ENCODE assay signal across 9 cellular contexts in genomic region chr17:74512624-74513084, GRCh38. TPM values are rescaled to one million over a fixed set of nuclear protein-coding genes. Genes with fewer than 3 reads are reported as not detected.
A peak's percentile ranks its signal among the peaks of the same experiment; 100 is the strongest.
DNase-seq lines count a peak whose midpoint lies in the region; ATAC-seq and TF ChIP-seq lines count a peak whose summit lies in the region.
"Had no signal": no experiment of that assay in that cellular context is flagged by ENCODE, and none has a peak within 500 bp of the region (broad histone marks: within the 10 kb centered on the region; RNA-seq: fewer than 3 reads in every experiment).

No MANE protein-coding gene starts in this region.

- POLR2A ChIA-PET in activated CD4-positive, alpha-beta T cell treated with anti-CD3 and anti-CD28 coated beads, Interleukin-2, amount 10 ng/mL, durations not matched to agents 7 days and 5 days (lab: Charles Lee), result no interaction called here
- POLR2A ChIA-PET in MCF 10A (lab: Yijun Ruan, JAX), result interaction anchor here (0.6 to 1.7 kb wide), 2 partner anchors 8 to 13 kb away, joined by 3 to 5 read pairs; no protein-coding TSS in a partner anchor

- CTCF ChIA-PET in activated CD4-positive, alpha-beta T cell treated with anti-CD3 and anti-CD28 coated beads, Interleukin-2, amount 10 ng/mL, durations not matched to agents 7 days and 5 days (lab: Charles Lee), result interaction anchor here (1.7 kb wide), 1 partner anchor 133 kb away, joined by 5 read pairs; no protein-coding TSS in a partner anchor
- CTCF ChIA-PET in MCF 10A (lab: Yijun Ruan, JAX), result interaction anchor here (0.7 to 1.6 kb wide), 3 partner anchors 13 to 145 kb away, joined by 3 to 4 read pairs (median 4); no protein-coding TSS in a partner anchor

- no TSS peak for BruUV-seq in MCF 10A (replicated peaks; lab: Mats Ljungman, UMichigan)

- H3K27me3 Mint-ChIP-seq in activated CD4-positive, alpha-beta T cell treated with anti-CD3 and anti-CD28 coated beads, Interleukin-2, amount 10 ng/mL, durations not matched to agents 7 days and 5 days, result peaks cover 28% of the 10 kb centered on the region
- H3K27me3 Mint-ChIP-seq in MCF 10A (ENCODE audit: insufficient read depth, unreplicated experiment), result no peaks in the 10 kb centered on the region

- no peak overlapping the region for H3K4me3 Mint-ChIP-seq in activated CD4-positive, alpha-beta T cell treated with anti-CD3 and anti-CD28 coated beads, Interleukin-2, amount 10 ng/mL, durations not matched to agents 7 days and 5 days
- no peak overlapping the region for H3K4me3 Mint-ChIP-seq in MCF 10A (ENCODE audit: unreplicated experiment)

- intact Hi-C loops in MCF 10A (cut with micrococcal nuclease), result no loop called here

- H3K9me3 Mint-ChIP-seq in activated CD4-positive, alpha-beta T cell treated with anti-CD3 and anti-CD28 coated beads, Interleukin-2, amount 10 ng/mL, durations not matched to agents 7 days and 5 days, result peaks cover 16% of the 10 kb centered on the region
- H3K9me3 Mint-ChIP-seq in MCF 10A (ENCODE audit: unreplicated experiment), result peaks cover 9% of the 10 kb centered on the region

- H3K36me3 Mint-ChIP-seq in activated CD4-positive, alpha-beta T cell treated with anti-CD3 and anti-CD28 coated beads, Interleukin-2, amount 10 ng/mL, durations not matched to agents 7 days and 5 days (ENCODE audit: low read depth), result peaks cover 11% of the 10 kb centered on the region
- H3K36me3 Mint-ChIP-seq in MCF 10A (ENCODE audit: insufficient read depth, unreplicated experiment), result peaks cover 19% of the 10 kb centered on the region

- peak; percentile 52 to 66 for DNase-seq in activated CD4-positive, alpha-beta T cell treated with anti-CD3 and anti-CD28 coated beads, Interleukin-2, amount 50 U/mL, for 48 hours
- DNase-seq in activated CD4-positive, alpha-beta T cell treated with anti-CD3 and anti-CD28 coated beads, Interleukin-2, amount 10 ng/mL, durations not matched to agents 7 days and 5 days, result no peak
- DNase-seq in MCF 10A (ENCODE audit: unreplicated experiment) (peak; percentile 68), retina (no peak), DMS 273 (lab: John Stamatoyannopoulos, UW; ENCODE audit: unreplicated experiment) (no peak)
- DNase-seq in stimulated activated CD8-positive, alpha-beta memory T cell treated with anti-CD3 and anti-CD28 coated beads, Interleukin-4, amount 100 ng/mL, for 48 hours, result peak; percentile 72

- no peak for TF ChIP-seq CTCF in MCF 10A (IDR thresholded peaks at IDR 0.05; ENCODE audit: unreplicated experiment)

- no peak overlapping the region for H3K27ac Mint-ChIP-seq in activated CD4-positive, alpha-beta T cell treated with anti-CD3 and anti-CD28 coated beads, Interleukin-2, amount 10 ng/mL, durations not matched to agents 7 days and 5 days
- no peak overlapping the region for H3K27ac Mint-ChIP-seq in MCF 10A (ENCODE audit: low read depth, unreplicated experiment)

- ATAC-seq in HG03460 (IDR thresholded peaks at IDR 0.05; ENCODE audit: unreplicated experiment), result peak; percentile 65
- no peak for ATAC-seq in HG02852 (IDR thresholded peaks at IDR 0.05; ENCODE audit: unreplicated experiment)

- H3K4me1 Mint-ChIP-seq in activated CD4-positive, alpha-beta T cell treated with anti-CD3 and anti-CD28 coated beads, Interleukin-2, amount 10 ng/mL, durations not matched to agents 7 days and 5 days, result peaks cover 9% of the 10 kb centered on the region
- peaks cover 5% of the 10 kb centered on the region for H3K4me1 Mint-ChIP-seq in MCF 10A (ENCODE audit: insufficient read depth, unreplicated experiment)

RNA-seq across cellular contexts. Expression of gene CD300LB, which starts 18.6 kb away (rescaled TPM):
- not detected for total RNA-seq in activated CD4-positive, alpha-beta T cell treated with anti-CD3 and anti-CD28 coated beads, Interleukin-2, amount 10 ng/mL, durations not matched to agents 7 days and 5 days
- not detected in 2 replicates for total RNA-seq in MCF 10A (2022)
- total RNA-seq: NCI-H460 had no signal

RNA-seq across cellular contexts. Expression of gene CD300C, which starts 33.3 kb away (rescaled TPM):
- total RNA-seq in activated CD4-positive, alpha-beta T cell treated with anti-CD3 and anti-CD28 coated beads, Interleukin-2, amount 10 ng/mL, durations not matched to agents 7 days and 5 days, result under 1 TPM; 0.52 to 0.57 TPM
- not detected in 2 replicates for total RNA-seq in MCF 10A (2022)

RNA-seq across cellular contexts. Expression of gene CD300A, which starts 46.2 kb away (rescaled TPM):
- total RNA-seq in activated CD4-positive, alpha-beta T cell treated with anti-CD3 and anti-CD28 coated beads, Interleukin-2, amount 10 ng/mL, durations not matched to agents 7 days and 5 days, result 1 to 10 TPM; 6.7 to 6.8 TPM
- not detected in 2 replicates for total RNA-seq in MCF 10A (2022)
- total RNA-seq: NCI-H460 had no signal

RNA-seq across cellular contexts. Expression of gene CD300H, which starts 54.7 kb away (rescaled TPM):
- not detected for total RNA-seq in activated CD4-positive, alpha-beta T cell treated with anti-CD3 and anti-CD28 coated beads, Interleukin-2, amount 10 ng/mL, durations not matched to agents 7 days and 5 days
- total RNA-seq in MCF 10A (2022), result not detected in 2 replicates
- total RNA-seq: NCI-H460 had no signal

Comparison
In these comparisons a context has a peak if more than half of its experiments do, and no peak if none do; other contexts are left out.
1. DNase-seq: peak in activated CD4-positive, alpha-beta T cell treated with anti-CD3 and anti-CD28 coated beads, Interleukin-2, amount 50 U/mL, for 48 hours (2 of 2), MCF 10A (single experiment) and stimulated activated CD8-positive, alpha-beta memory T cell treated with anti-CD3 and anti-CD28 coated beads, Interleukin-4, amount 100 ng/mL, for 48 hours (single experiment); none in activated CD4-positive, alpha-beta T cell treated with anti-CD3 and anti-CD28 coated beads, Interleukin-2, amount 10 ng/mL, durations not matched to agents 7 days and 5 days (single experiment), retina (single experiment) and DMS 273 (single experiment).